Comparison of ENCODE assay signal across 19 cellular contexts in genomic region chr13:55576389-55576788, GRCh38.
DNase-seq lines count a peak whose midpoint lies in the region; ATAC-seq and TF ChIP-seq lines count a peak whose summit lies in the region.
"Had no signal": no experiment of that assay in that cellular context is flagged by ENCODE, and none has a peak within 500 bp of the region (broad histone marks: within the 10 kb centered on the region; RNA-seq: fewer than 3 reads in every experiment).

No MANE protein-coding gene starts in this region.

- peak overlapping the region; percentile 62 for H2AK5ac ChIP-seq in mesendoderm (ENCODE audit: low read length)

- H3K9me3 ChIP-seq in HUES6 (ENCODE audit: control insufficient read depth, insufficient read depth, low read depth, low read length) (no peaks in the 10 kb centered on the region), iPS DF 6.9 (ENCODE audit: control insufficient read depth, insufficient read depth, low read length) (no peaks in the 10 kb centered on the region), upper lobe of right lung (no peaks in the 10 kb centered on the region)

- H3K4me1 ChIP-seq in HUES6 (ENCODE audit: control insufficient read depth, insufficient read depth, low read length) (peaks cover 34% of the 10 kb centered on the region), iPS DF 6.9 (ENCODE audit: control insufficient read depth, insufficient read depth, low read length) (no peaks in the 10 kb centered on the region), mesendoderm (ENCODE audit: control insufficient read depth, low read depth, low read length) (peaks cover 11% of the 10 kb centered on the region), upper lobe of right lung (no peaks in the 10 kb centered on the region)

- no peak overlapping the region for H2BK120ac ChIP-seq in mesendoderm (ENCODE audit: low read depth, low read length)

- intact Hi-C loops in upper lobe of right lung (cut with DNase I), result no loop called here

- peak overlapping the region; percentile 19 for H3K18ac ChIP-seq in mesendoderm (ENCODE audit: low read length)

- DNase-seq in iPS DF 6.9 (ENCODE audit: low read depth, low spot score) (no peak), mesendoderm (peak; percentile 32), upper lobe of right lung (no peak), NCI-H2029 (lab: John Stamatoyannopoulos, UW) (no peak), DMS53 (lab: John Stamatoyannopoulos, UW) (no peak)
- no peak for DNase-seq in central memory CD4-positive, alpha-beta T cell
- no peak for DNase-seq in naive thymus-derived CD8-positive, alpha-beta T cell
- DNase-seq: C1 segment of cervical spinal cord, DMS79 treated with DMSO at 0.1 percent for 48 hours, KBM-7, MV-4-11, NCI-H187, NCI-H345, NCI-H524 treated with DMSO at 0.1 percent for 48 hours, PC-9, SIG-M5 had no signal

- H3K27me3 ChIP-seq in HUES6 (ENCODE audit: control insufficient read depth, insufficient read depth, low read length), result no peaks in the 10 kb centered on the region
- H3K27me3 ChIP-seq in iPS DF 6.9 (ENCODE audit: control insufficient read depth, insufficient read depth, low read length), result no peaks in the 10 kb centered on the region
- H3K27me3 ChIP-seq in mesendoderm (ENCODE audit: insufficient read depth, low read length, poor library complexity), result no peaks in the 10 kb centered on the region
- no peaks in the 10 kb centered on the region for H3K27me3 ChIP-seq in upper lobe of right lung

- H3K4me2 ChIP-seq in mesendoderm (ENCODE audit: low read length), result peak overlapping the region; percentile 8
- H3K4me2 ChIP-seq: PC-9 had no signal

- H3K56ac ChIP-seq in mesendoderm (ENCODE audit: low read length), result peak overlapping the region; percentile 30

- no peak for TF ChIP-seq CTCF in upper lobe of right lung (IDR thresholded peaks at IDR 0.05)

- no peak overlapping the region for H4K5ac ChIP-seq in mesendoderm (ENCODE audit: low read length)

- H3K9me3 Mint-ChIP-seq in naive thymus-derived CD8-positive, alpha-beta T cell, result peaks cover 0 to 17% (median 4%) of the 10 kb centered on the region in 9 donors

- H3K4me3 Mint-ChIP-seq in naive thymus-derived CD8-positive, alpha-beta T cell, result no peak overlapping the region

- no peak overlapping the region for H4K8ac ChIP-seq in mesendoderm (ENCODE audit: low read depth, low read length)

- H3K4ac ChIP-seq in mesendoderm (ENCODE audit: low read depth, low read length), result no peak overlapping the region

- H2BK5ac ChIP-seq in mesendoderm (ENCODE audit: low read length), result peak overlapping the region; percentile 7

- H3K36me3 ChIP-seq in HUES6 (ENCODE audit: control insufficient read depth, insufficient read depth, low read length), result peaks cover 56% of the 10 kb centered on the region
- peaks cover 25% of the 10 kb centered on the region for H3K36me3 ChIP-seq in iPS DF 6.9 (ENCODE audit: control insufficient read depth, insufficient read depth, low read length)
- H3K36me3 ChIP-seq in mesendoderm (ENCODE audit: control insufficient read depth, insufficient read depth, low read length), result no peaks in the 10 kb centered on the region
- H3K36me3 ChIP-seq in upper lobe of right lung, result no peaks in the 10 kb centered on the region

- peaks cover 14% of the 10 kb centered on the region for H3K79me2 ChIP-seq in mesendoderm (ENCODE audit: control insufficient read depth, insufficient read depth, low read length)

- H3K9ac ChIP-seq in HUES6 (ENCODE audit: low read length) (peak overlapping the region; percentile 94), mesendoderm (ENCODE audit: low read length) (peak overlapping the region; percentile 8)

- peak; percentile 16 for ATAC-seq in upper lobe of right lung
- no peak for ATAC-seq in naive thymus-derived CD8-positive, alpha-beta T cell
- ATAC-seq: HepG2 had no signal

- no peaks in the 10 kb centered on the region for H3K4me1 Mint-ChIP-seq in naive thymus-derived CD8-positive, alpha-beta T cell

- POLR2A ChIA-PET in naive thymus-derived CD8-positive, alpha-beta T cell (lab: Charles Lee), result no interaction called here

- no peak overlapping the region for H3K23ac ChIP-seq in mesendoderm (ENCODE audit: low read length)

- no CpG with 5 or more reads among the region's 4 CpGs for WGBS in iPS DF 6.9 (ENCODE audit: insufficient coverage, insufficient read length)
- WGBS in mesendoderm (ENCODE audit: extremely low coverage, insufficient coverage, low lambda C conversion rate), result no CpG with 5 or more reads among the region's 4 CpGs

- H3K79me1 ChIP-seq in mesendoderm (ENCODE audit: low read length), result no peaks in the 10 kb centered on the region

- H3K4me3 ChIP-seq in HUES6 (ENCODE audit: low read depth, low read length) (peak overlapping the region; percentile 58), iPS DF 6.9 (ENCODE audit: low read length) (peak overlapping the region; percentile 33; the same call in 1 of the 2 replicates), mesendoderm (ENCODE audit: low read length) (no peak overlapping the region), upper lobe of right lung (no peak overlapping the region)
- H3K4me3 ChIP-seq: PC-9 had no signal

- no peak overlapping the region for H2BK15ac ChIP-seq in mesendoderm (replicated peaks; ENCODE audit: low read depth)

- H3K27me3 Mint-ChIP-seq in naive thymus-derived CD8-positive, alpha-beta T cell, result no peaks in the 10 kb centered on the region

- H3K27ac ChIP-seq in HUES6 (ENCODE audit: low read depth, low read length) (no peak overlapping the region; the same call in 1 of the 2 replicates), iPS DF 6.9 (ENCODE audit: low read length) (no peak overlapping the region), mesendoderm (ENCODE audit: low read depth, low read length) (peak overlapping the region; percentile 6), upper lobe of right lung (no peak overlapping the region)
- H3K27ac ChIP-seq: PC-9, RWPE1 had no signal

- no peaks in the 10 kb centered on the region for H3K36me3 Mint-ChIP-seq in naive thymus-derived CD8-positive, alpha-beta T cell

- H3K27ac Mint-ChIP-seq in naive thymus-derived CD8-positive, alpha-beta T cell, result no peak overlapping the region

Comparison
In these comparisons a context has a peak if more than half of its experiments do, and no peak if none do; other contexts are left out.
1. H3K4me3 ChIP-seq: peak in HUES6 (single experiment) and iPS DF 6.9 (single experiment); none in mesendoderm (single experiment) and upper lobe of right lung (single experiment).